ENCODE assay signal across 25 cellular contexts in genomic region chr2:135863231-135863630, GRCh38. TPM values are rescaled to one million over a fixed set of nuclear protein-coding genes. Genes with fewer than 3 reads are reported as not detected.
"Had no signal": no experiment of that assay in that cellular context is flagged by ENCODE, and none has a peak within 500 bp of the region (broad histone marks: within the 10 kb centered on the region; RNA-seq: fewer than 3 reads in every experiment).

No MANE protein-coding gene starts in this region.

- H3K9ac ChIP-seq: neural progenitor cell had no signal

- H3K27ac Mint-ChIP-seq: activated CD4-positive, alpha-beta T cell treated with anti-CD3 and anti-CD28 coated beads, Interleukin-2, amount 10 ng/mL, durations not matched to agents 7 days and 5 days; activated CD8-positive, alpha-beta memory T cell treated with anti-CD3 and anti-CD28 coated beads, Interleukin-2, amount 10 ng/mL, durations not matched to agents 7 days and 5 days; activated CD8-positive, alpha-beta T cell treated with anti-CD3 and anti-CD28 coated beads for 36 hours; activated naive CD4-positive, alpha-beta T cell treated with anti-CD3 and anti-CD28 coated beads, Interleukin-2, amount 50 U/mL, for 24 hours; neural progenitor cell; progenitor cell of endocrine pancreas had no signal

- H3K4me1 ChIP-seq: breast epithelium, gastrocnemius medialis, left ventricle myocardium inferior, neural progenitor cell, sigmoid colon, tibial nerve had no signal

- H3K36me3 ChIP-seq: breast epithelium had no signal

- H3K4me3 ChIP-seq: breast epithelium, gastrocnemius medialis, left ventricle myocardium inferior, neural progenitor cell, sigmoid colon, tibial nerve had no signal

- H3K9me3 ChIP-seq: breast epithelium, gastrocnemius medialis, left ventricle myocardium inferior, sigmoid colon, tibial nerve had no signal

- H3K27me3 ChIP-seq: breast epithelium, gastrocnemius medialis, neural progenitor cell, sigmoid colon, tibial nerve had no signal

- H3K4me2 ChIP-seq: neural progenitor cell had no signal

- H2AFZ ChIP-seq: neural progenitor cell had no signal

- H3K27me3 Mint-ChIP-seq: activated CD4-positive, alpha-beta T cell treated with anti-CD3 and anti-CD28 coated beads, Interleukin-2, amount 10 ng/mL, durations not matched to agents 7 days and 5 days; activated CD8-positive, alpha-beta memory T cell treated with anti-CD3 and anti-CD28 coated beads, Interleukin-2, amount 10 ng/mL, durations not matched to agents 7 days and 5 days; activated CD8-positive, alpha-beta T cell treated with anti-CD3 and anti-CD28 coated beads for 36 hours; activated naive CD4-positive, alpha-beta T cell treated with anti-CD3 and anti-CD28 coated beads, Interleukin-2, amount 50 U/mL, for 24 hours; central memory CD8-positive, alpha-beta T cell; naive thymus-derived CD4-positive, alpha-beta T cell; progenitor cell of endocrine pancreas had no signal

- DNase-seq: activated CD4-positive, alpha-beta T cell treated with anti-CD3 and anti-CD28 coated beads, Interleukin-2, amount 10 ng/mL, durations not matched to agents 7 days and 5 days; activated CD8-positive, alpha-beta memory T cell treated with anti-CD3 and anti-CD28 coated beads, Interleukin-2, amount 10 ng/mL, durations not matched to agents 7 days and 5 days; activated CD8-positive, alpha-beta T cell treated with anti-CD3 and anti-CD28 coated beads for 36 hours; activated effector memory CD4-positive, alpha-beta T cell treated with anti-CD3 and anti-CD28 coated beads, Interleukin-2, amount 50 U/mL, for 16 hours; activated T-cell treated with anti-CD3 and anti-CD28 coated beads for 4 hours; cortex of kidney; gastrocnemius medialis; hippocampal formation; left ventricle myocardium inferior; naive thymus-derived CD4-positive, alpha-beta T cell; retina; sigmoid colon; stimulated activated CD4-positive, alpha-beta T cell treated with anti-CD3 and anti-CD28 coated beads, Interleukin-4, amount 100 ng/mL, for 1 hour; stimulated activated naive CD4-positive, alpha-beta T cell had no signal

- H3K27ac ChIP-seq: breast epithelium, gastrocnemius medialis, left ventricle myocardium inferior, neural progenitor cell, sigmoid colon, tibial nerve, VCaP had no signal

- H3K9me3 Mint-ChIP-seq: activated CD4-positive, alpha-beta T cell treated with anti-CD3 and anti-CD28 coated beads, Interleukin-2, amount 10 ng/mL, durations not matched to agents 7 days and 5 days; activated CD8-positive, alpha-beta T cell treated with anti-CD3 and anti-CD28 coated beads for 36 hours; activated naive CD4-positive, alpha-beta T cell treated with anti-CD3 and anti-CD28 coated beads, Interleukin-2, amount 50 U/mL, for 24 hours; central memory CD8-positive, alpha-beta T cell; naive thymus-derived CD4-positive, alpha-beta T cell; neural progenitor cell had no signal

- H3K4me1 Mint-ChIP-seq: neural progenitor cell had no signal

- H3K4me3 Mint-ChIP-seq: activated CD4-positive, alpha-beta T cell treated with anti-CD3 and anti-CD28 coated beads, Interleukin-2, amount 10 ng/mL, durations not matched to agents 7 days and 5 days; activated CD8-positive, alpha-beta memory T cell treated with anti-CD3 and anti-CD28 coated beads, Interleukin-2, amount 10 ng/mL, durations not matched to agents 7 days and 5 days; activated CD8-positive, alpha-beta T cell treated with anti-CD3 and anti-CD28 coated beads for 36 hours; activated naive CD4-positive, alpha-beta T cell treated with anti-CD3 and anti-CD28 coated beads, Interleukin-2, amount 50 U/mL, for 24 hours; central memory CD8-positive, alpha-beta T cell; naive thymus-derived CD4-positive, alpha-beta T cell; neural progenitor cell had no signal

RNA-seq across cellular contexts. Expression of gene LCT, which starts 26.2 kb away (rescaled TPM):
- total RNA-seq: breast epithelium, epithelial cell of proximal tubule, left ventricle myocardium inferior, lung microvascular endothelial cell, subcutaneous adipose tissue, urinary bladder had no signal
- polyA plus RNA-seq: naive thymus-derived CD4-positive, alpha-beta T cell; urinary bladder had no signal
